8 cellular contexts compared by ENCODE assay signal in the genomic region with DNA sequence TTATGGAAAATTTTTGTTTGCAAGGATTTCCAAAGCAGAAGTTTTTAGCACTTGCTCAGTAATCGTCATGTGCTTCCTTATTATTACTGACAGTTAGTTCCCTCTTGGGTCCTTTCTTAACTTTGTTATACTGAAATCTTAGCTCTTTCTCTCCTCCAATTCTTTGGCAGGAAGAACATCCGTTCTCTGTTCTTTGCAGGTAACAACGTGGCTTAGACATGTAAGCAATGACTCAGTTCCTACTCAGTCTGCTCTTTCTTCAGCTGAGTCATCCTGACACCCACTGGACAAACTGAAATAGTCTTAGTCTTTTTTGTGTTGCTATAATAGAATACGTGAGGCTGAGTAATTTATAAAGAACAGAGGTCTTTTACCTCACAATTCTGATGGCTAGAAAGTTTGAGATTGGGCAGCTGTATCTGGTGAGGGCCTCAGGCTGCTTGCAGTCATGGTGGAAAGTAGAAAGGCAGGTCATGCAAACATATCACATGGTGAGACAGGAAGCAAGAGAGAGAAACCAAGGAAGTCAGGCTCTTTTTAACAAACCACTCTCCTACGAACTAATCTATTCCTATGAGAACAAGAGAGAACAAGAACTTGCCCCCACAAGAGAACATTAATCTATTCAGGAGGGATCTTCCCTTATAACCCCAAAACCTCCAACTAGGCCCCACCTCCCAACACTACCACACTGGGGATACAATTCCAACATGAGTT. TPM values are rescaled to one million over a fixed set of nuclear protein-coding genes. Genes with fewer than 3 reads are reported as not detected.
A peak's percentile ranks its signal among the peaks of the same experiment; 100 is the strongest.
DNase-seq lines count a peak whose midpoint lies in the region; ATAC-seq and TF ChIP-seq lines count a peak whose summit lies in the region.

No MANE protein-coding gene starts in this region.

- no peak for TF ChIP-seq CTCF in activated B cell treated with CpG ODN at 0.5 μM for 24 hours (IDR thresholded peaks at IDR 0.05)

- POLR2A ChIA-PET in activated B cell treated with CpG ODN at 0.5 μM for 24 hours (lab: Charles Lee): interaction anchor here (1.1 kb wide), 1 partner anchor 49 kb away, joined by 4 read pairs; a partner anchor contains a TSS

- H3K27ac Mint-ChIP-seq in activated B cell treated with CpG ODN at 0.5 μM for 24 hours: peak overlapping the region; percentile 42

- no peak overlapping the region for H3K4me3 Mint-ChIP-seq in activated B cell treated with CpG ODN at 0.5 μM for 24 hours

- H3K4me1 Mint-ChIP-seq in activated B cell treated with CpG ODN at 0.5 μM for 24 hours: peaks cover 10% of the 10 kb centered on the region

- ATAC-seq in GM21381 (IDR thresholded peaks at IDR 0.05; ENCODE audit: unreplicated experiment): peak; percentile 98
- peak; percentile 50 for ATAC-seq in activated B cell treated with CpG ODN at 0.5 μM for 24 hours (ENCODE audit: low read depth)

- DNase-seq in COLO829 (ENCODE audit: low spot score): peak; percentile 90
- DNase-seq in HK-2 (ENCODE audit: unreplicated experiment): peak; percentile 2
- no peak for DNase-seq in activated B cell treated with CpG ODN at 0.5 μM for 24 hours
- peak; percentile 92 for DNase-seq in epithelial cell of prostate (ENCODE audit: low read depth, low spot score)
- peak; percentile 29 for DNase-seq in smooth muscle cell of the brain vasculature (ENCODE audit: low read depth, low spot score)
- no peak for DNase-seq in globus pallidus (ENCODE audit: low spot score)
- no peak for DNase-seq in NCI-H2107 treated with DMSO at 0.1 percent for 48 hours (lab: John Stamatoyannopoulos, UW; ENCODE audit: unreplicated experiment)

- peak overlapping the region; percentile 99 for H3K27ac ChIP-seq in epithelial cell of prostate

- CTCF ChIA-PET in activated B cell treated with CpG ODN at 0.5 μM for 24 hours (lab: Charles Lee): interaction anchor here (1.1 to 1.6 kb wide), 2 partner anchors 23 to 137 kb away, joined by 3 to 4 read pairs; no protein-coding TSS in a partner anchor

- H3K36me3 Mint-ChIP-seq in activated B cell treated with CpG ODN at 0.5 μM for 24 hours (ENCODE audit: low read depth): peaks cover 4% of the 10 kb centered on the region

- intact Hi-C loops in activated B cell treated with CpG ODN at 0.5 μM for 24 hours (cut with micrococcal nuclease): no loop called here

- peaks cover 9% of the 10 kb centered on the region for H3K9me3 Mint-ChIP-seq in activated B cell treated with CpG ODN at 0.5 μM for 24 hours

- H3K27me3 Mint-ChIP-seq in activated B cell treated with CpG ODN at 0.5 μM for 24 hours: no peaks in the 10 kb centered on the region

RNA-seq across cellular contexts. Expression of a gene that starts 49.2 kb away (rescaled TPM):
- total RNA-seq in activated B cell treated with CpG ODN at 0.5 μM for 24 hours: 31.5 and 35.5 TPM in 2 replicates

Comparison
In these comparisons a context has a peak if more than half of its experiments do, and no peak if none do; other contexts are left out.
1. DNase-seq: peak in COLO829 (single experiment), HK-2 (single experiment), epithelial cell of prostate (single experiment) and smooth muscle cell of the brain vasculature (single experiment); none in activated B cell treated with CpG ODN at 0.5 μM for 24 hours (single experiment), globus pallidus (single experiment) and NCI-H2107 treated with DMSO at 0.1 percent for 48 hours (single experiment).